ENCODE assay signal across 9 cellular contexts in the genomic region with DNA sequence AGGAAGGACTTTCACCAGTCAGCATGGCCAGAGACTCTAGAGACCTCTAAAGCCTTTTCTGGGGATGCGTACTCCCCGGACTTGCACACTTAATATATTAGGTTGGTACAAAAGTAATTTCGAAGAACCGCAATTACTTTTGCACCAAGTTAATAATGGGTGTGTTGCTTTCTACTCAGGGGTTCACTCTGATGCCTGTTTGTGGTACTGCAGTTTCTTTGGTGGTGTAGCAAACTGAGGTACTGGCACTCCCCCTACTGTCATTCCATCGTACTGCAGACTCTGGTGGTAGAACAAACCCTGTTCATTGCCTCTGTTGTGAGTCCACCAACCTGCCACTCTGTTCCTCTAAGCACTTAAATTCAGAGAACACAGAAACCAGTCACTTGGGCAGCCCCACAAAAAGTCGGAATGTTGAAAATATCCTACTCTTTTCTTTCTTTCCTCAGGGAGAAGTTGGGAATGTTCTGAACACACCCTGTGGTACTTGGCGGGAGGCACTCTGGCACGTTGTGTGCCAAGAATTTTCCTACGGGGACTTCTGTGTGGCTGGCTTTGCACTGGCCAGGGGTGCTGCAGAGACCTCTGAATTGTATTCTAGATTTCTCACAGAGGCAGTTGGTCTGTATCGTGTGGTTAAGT. TPM values are rescaled to one million over a fixed set of nuclear protein-coding genes. Genes with fewer than 3 reads are reported as not detected.
DNase-seq lines count a peak whose midpoint lies in the region; ATAC-seq, FAIRE-seq and TF ChIP-seq lines count a peak whose summit lies in the region.
"Had no signal": no experiment of that assay in that cellular context is flagged by ENCODE, and none has a peak within 500 bp of the region (broad histone marks: within the 10 kb centered on the region; RNA-seq: fewer than 3 reads in every experiment).

No MANE protein-coding gene starts in this region.

- H3K56ac ChIP-seq in H1 (replicated peaks; ENCODE audit: insufficient read length, low read depth, low read length), result no peak overlapping the region

- H3K79me1 ChIP-seq in H1 (ENCODE audit: low read depth, low read length), result no peaks in the 10 kb centered on the region

- H3K4me2 ChIP-seq in H1 (ENCODE audit: insufficient read depth in 1 of 2, low read depth in 2 of 2, low read length in 2 of 2), result no peak overlapping the region

- no peaks in the 10 kb centered on the region for H3K79me2 ChIP-seq in H1 (ENCODE audit: control insufficient read depth in 1 of 2, insufficient read depth in 2 of 2, low read length in 2 of 2)

- no peak overlapping the region for H2AFZ ChIP-seq in H1 (ENCODE audit: low read length)

- H4K20me1 ChIP-seq in H1 (replicated peaks in 1 of 2; ENCODE audit: control insufficient read depth in 1 of 2, insufficient read depth in 2 of 2, low read length in 2 of 2), result no peaks in the 10 kb centered on the region

- no peaks in the 10 kb centered on the region for H3K23me2 ChIP-seq in H1 (ENCODE audit: low read depth, low read length)

- CTCF ChIA-PET in H1 (lab: Charles Lee; ENCODE audit: partially characterized antibody), result interaction anchor here (0.6 to 4.4 kb wide), 17 partner anchors 8 to 1434 kb away, joined by 3 to 71 read pairs (median 4); a partner anchor contains a TSS

- no peak overlapping the region for H3K4me3 ChIP-seq in LNCaP clone FGC (ENCODE audit: low read depth, low read length)
- no peak overlapping the region for H3K4me3 ChIP-seq in Peyer's patch
- no peak overlapping the region for H3K4me3 ChIP-seq in H1 (ENCODE audit: extremely low read depth in 1 of 4, insufficient read depth in 2 of 4, low read depth in 3 of 4, low read length in 4 of 4)

- no peak overlapping the region for H3K18ac ChIP-seq in H1 (ENCODE audit: extremely low read depth, low read length)

- H3K4me3 Mint-ChIP-seq in mesothelial cell of epicardium, result no peak overlapping the region
- H3K4me3 Mint-ChIP-seq: natural killer cell had no signal

- H3K36me3 ChIP-seq in Peyer's patch (no peaks in the 10 kb centered on the region), H1 (ENCODE audit: control insufficient read depth in 2 of 4, insufficient read depth in 4 of 4, low read length in 3 of 4) (no peaks in the 10 kb centered on the region)

- no peaks in the 10 kb centered on the region for H3K4me1 Mint-ChIP-seq in mesothelial cell of epicardium
- H3K4me1 Mint-ChIP-seq: natural killer cell had no signal

- no peak overlapping the region for H4K8ac ChIP-seq in H1 (ENCODE audit: extremely low read depth, insufficient read depth, low read length)

- H3K36me3 Mint-ChIP-seq in mesothelial cell of epicardium, result no peaks in the 10 kb centered on the region

- H2BK15ac ChIP-seq in H1 (ENCODE audit: low read length), result no peak overlapping the region

- WGBS in H1 (ENCODE audit: extremely low coverage in 1 of 2, insufficient coverage in 1 of 2, insufficient read length in 1 of 2, insufficient replicate concordance in 2 of 2, low coverage in 1 of 2, low lambda C conversion rate in 2 of 2, missing lambda C conversion rate in 1 of 2), 2 experiments, result 47% methylated on average over 10 of the region's 10 CpGs; no CpG with 5 or more reads in 1 of the 2 experiments

- ATAC-seq in GM18498 (IDR thresholded peaks at IDR 0.05; ENCODE audit: unreplicated experiment) (peak; percentile 59), HG02571 (IDR thresholded peaks at IDR 0.05; ENCODE audit: unreplicated experiment) (no peak), HG03520 (IDR thresholded peaks at IDR 0.05; ENCODE audit: unreplicated experiment) (no peak)

- peaks cover 13% of the 10 kb centered on the region for H3K27me3 Mint-ChIP-seq in mesothelial cell of epicardium (ENCODE audit: low read depth)

- H2BK12ac ChIP-seq in H1 (ENCODE audit: low read depth, low read length), result no peak overlapping the region

- no peak overlapping the region for H3K27ac ChIP-seq in Peyer's patch
- H3K27ac ChIP-seq in H1 (ENCODE audit: low read depth, low read length), result no peak overlapping the region

- no peaks in the 10 kb centered on the region for H3K27me3 ChIP-seq in Peyer's patch
- H3K27me3 ChIP-seq in H1 (replicated peaks in 1 of 4; ENCODE audit: control insufficient read depth in 3 of 4, extremely low read depth in 1 of 4, insufficient read depth in 3 of 4, low read length in 3 of 4), result no peaks in the 10 kb centered on the region

- peaks cover 8% of the 10 kb centered on the region for H3K9me3 Mint-ChIP-seq in mesothelial cell of epicardium

- TF ChIP-seq POLR2A in Peyer's patch (IDR thresholded peaks at IDR 0.05) (no peak), H1 (IDR thresholded peaks at IDR 0.05; ENCODE audit: control extremely low read depth in 1 of 2, low read depth in 2 of 2, low read length in 2 of 2) (no peak)

- TF ChIP-seq CTCF in LNCaP clone FGC (IDR thresholded peaks at IDR 0.05; ENCODE audit: control insufficient read depth, extremely low read depth, insufficient read depth) (peak; percentile 100), Peyer's patch (IDR thresholded peaks at IDR 0.05) (peak in 4 of 6 experiments; percentile 26 to 62 (median 44)), H1 (IDR thresholded peaks at IDR 0.05; ENCODE audit: control extremely low read depth in 1 of 3, insufficient read depth in 1 of 3, low read depth in 1 of 3, low read length in 3 of 3) (peak; percentile 69 to 100 (median 99)), mesothelial cell of epicardium (IDR thresholded peaks at IDR 0.05; ENCODE audit: unreplicated experiment) (peak; percentile 78)

- no peak overlapping the region for H2AK5ac ChIP-seq in H1 (ENCODE audit: low read depth, low read length)

- H3K9ac ChIP-seq in H1 (replicated peaks in 1 of 4; ENCODE audit: extremely low read depth in 1 of 4, low read depth in 3 of 4, low read length in 3 of 4), result no peak overlapping the region

- no peaks in the 10 kb centered on the region for H3K4me1 ChIP-seq in Peyer's patch
- no peaks in the 10 kb centered on the region for H3K4me1 ChIP-seq in H1 (replicated peaks in 1 of 4; ENCODE audit: control insufficient read depth in 3 of 4, insufficient read depth in 4 of 4, low read length in 3 of 4)

- H2BK5ac ChIP-seq in H1 (ENCODE audit: low read depth, low read length), result no peak overlapping the region

- TF ChIP-seq RAD21 in H1 (IDR thresholded peaks at IDR 0.05 in 1 of 2, conservative IDR thresholded peaks at IDR 0.05 in 1 of 2; ENCODE audit: low read depth in 2 of 2, low read length in 2 of 2), result peak; percentile 97 to 98

- no peak for TF ChIP-seq EP300 in H1 (IDR thresholded peaks at IDR 0.05; ENCODE audit: borderline replicate concordance in 1 of 2, low read depth in 2 of 2, low read length in 2 of 2)

- H3K9me3 ChIP-seq in Peyer's patch (no peaks in the 10 kb centered on the region), H1 (ENCODE audit: insufficient read depth in 2 of 2, low read depth in 1 of 2, low read length in 1 of 2) (no peaks in the 10 kb centered on the region)

- no peak overlapping the region for H3K4ac ChIP-seq in H1 (replicated peaks; ENCODE audit: insufficient read length, low read depth, low read length)

- H3K27ac Mint-ChIP-seq in mesothelial cell of epicardium, result no peak overlapping the region
- H3K27ac Mint-ChIP-seq: natural killer cell had no signal

- no peak overlapping the region for H3K23ac ChIP-seq in H1 (ENCODE audit: insufficient read length)

- no peak overlapping the region for H4K91ac ChIP-seq in H1 (replicated peaks; ENCODE audit: insufficient read length, low read length)

- H3K14ac ChIP-seq in H1 (ENCODE audit: insufficient read length), result no peak overlapping the region

- POLR2A ChIA-PET in H1 (lab: Charles Lee; ENCODE audit: partially characterized antibody), result no interaction called here

- FAIRE-seq in H1 (lab: Jason Lieb, UNC), result peak; percentile 99

- H2BK120ac ChIP-seq in H1 (replicated peaks; ENCODE audit: low read depth, low read length), result no peak overlapping the region

- H2BK20ac ChIP-seq in H1 (ENCODE audit: low read length), result no peak overlapping the region

- peak; percentile 74 for DNase-seq in Ammon's horn (ENCODE audit: low spot score)
- DNase-seq in LNCaP clone FGC (ENCODE audit: low read depth), result peak; percentile 66
- no peak for DNase-seq in Peyer's patch
- peak; percentile 43 to 94 for DNase-seq in H1 (ENCODE audit: low read depth in 1 of 2, low spot score in 2 of 2)
- DNase-seq in mesothelial cell of epicardium (ENCODE audit: low spot score in 2 of 2, unreplicated experiment in 2 of 2), result peak in 1 of 2 experiments; percentile 77
- DNase-seq: natural killer cell had no signal

- no peak overlapping the region for H4K5ac ChIP-seq in H1 (ENCODE audit: insufficient read length, low read depth, low read length)

TF ChIP-seq in H1, 55 proteins besides CTCF, POLR2A, EP300 and RAD21:
- TF ChIP-seq YY1 (IDR thresholded peaks at IDR 0.05; ENCODE audit: low read depth, low read length) (0 out of 2 replicates have a peak, but pooled peaks have one; percentile 10), PHF8 (conservative IDR thresholded peaks at IDR 0.05; ENCODE audit: low read depth, low read length) (no peak)

RNA-seq across cellular contexts. Expression of a gene that starts 46.3 kb away (rescaled TPM):
- total RNA-seq in Peyer's patch (not detected), mesothelial cell of epicardium (2.5 to 3.1 TPM (median 3.0 TPM) in 3 replicates)
- 0.80 and 1.3 TPM in 2 replicates for total RNA-seq in H1 (2021; fragmentation: NEBNext Ultra II Directional; extraction: Animal tissue kit (Norgen Biotek cat#: 25700))
- polyA plus RNA-seq in H1 (2011; rRNA removed), result 0.05 and 0.17 TPM in 2 replicates
- 0.40 TPM for polyA plus RNA-seq in H1 (2011; cell fraction: cytosol; rRNA removed)
- 0.39 TPM for polyA plus RNA-seq in H1 (2011; cell fraction: nucleus; rRNA removed)
- 0.08 to 0.31 TPM (median 0.20 TPM) in 4 replicates for polyA plus RNA-seq in H1 (2012, experiment 1 of 2)
- polyA plus RNA-seq in H1 (2012, experiment 2 of 2), result not detected
- polyA plus RNA-seq in H1 (2013, experiment 1 of 2), result 0.51 TPM
- 0.52 TPM for polyA plus RNA-seq in H1 (2013, experiment 2 of 2)
- 0.47 and 0.83 TPM in 2 replicates for polyA minus RNA-seq in H1 (2011; rRNA and poly(A)+ RNA removed)
- polyA minus RNA-seq in H1 (2011; cell fraction: cytosol; rRNA and poly(A)+ RNA removed), result not detected
- polyA minus RNA-seq in H1 (2011; cell fraction: nucleus; rRNA and poly(A)+ RNA removed), result 6.0 TPM
- total RNA-seq: natural killer cell had no signal

Comparison
In these comparisons a context has a peak if more than half of its experiments do, and no peak if none do; other contexts are left out.
1. DNase-seq: peak in Ammon's horn (single experiment), LNCaP clone FGC (single experiment) and H1 (2 of 2); none in Peyer's patch (0 of 3).
2. CTCF ChIP-seq: peak in every context shown above with its lines; median percentile 100 in LNCaP clone FGC; 99 in H1; 78 in mesothelial cell of epicardium; 44 in Peyer's patch.